ENCODE assay signal across 18 cellular contexts in the genomic region with DNA sequence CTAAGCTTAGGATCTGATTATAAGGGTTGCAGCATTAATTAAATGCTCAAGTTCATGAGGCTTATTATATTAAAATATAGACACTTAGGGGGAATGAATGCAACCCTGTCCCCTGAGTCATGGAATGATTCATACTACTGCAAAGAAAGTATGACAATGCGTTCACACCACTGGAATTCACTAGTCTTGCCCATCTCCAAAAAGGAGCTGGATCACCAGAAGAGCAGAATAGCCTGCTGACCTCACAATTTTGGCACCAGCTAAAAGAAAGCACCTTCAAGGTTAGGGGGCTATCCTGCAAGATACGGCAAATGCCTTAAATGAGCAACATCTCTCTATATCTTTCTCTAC. TPM values are rescaled to one million over a fixed set of nuclear protein-coding genes. Genes with fewer than 3 reads are reported as not detected.
A peak's percentile ranks its signal among the peaks of the same experiment; 100 is the strongest.
DNase-seq lines count a peak whose midpoint lies in the region; ATAC-seq, FAIRE-seq and TF ChIP-seq lines count a peak whose summit lies in the region.
"Had no signal": no experiment of that assay in that cellular context is flagged by ENCODE, and none has a peak within 500 bp of the region (broad histone marks: within the 10 kb centered on the region; RNA-seq: fewer than 3 reads in every experiment).

No MANE protein-coding gene starts in this region.

- no peak overlapping the region for H3K27ac ChIP-seq in kidney (ENCODE audit: low read depth in 2 of 2, low read length in 2 of 2)
- H3K27ac ChIP-seq: skin epidermis had no signal

- ATAC-seq in HG03469 (IDR thresholded peaks at IDR 0.05; ENCODE audit: unreplicated experiment) = no peak
- ATAC-seq: left colon, natural killer cell had no signal

- no peaks in the 10 kb centered on the region for H3K36me3 ChIP-seq in kidney (ENCODE audit: control insufficient read depth in 1 of 2, insufficient read depth in 2 of 2, low read length in 2 of 2)

- intact Hi-C loops in kidney (cut with DNase I) = no loop called here

- DNase-seq in ELR (ENCODE audit: low read depth) = peak; percentile 91
- DNase-seq in RCC 7860 (ENCODE audit: low spot score) = peak; percentile 71
- DNase-seq in epithelial cell of esophagus (ENCODE audit: low read depth) = peak; percentile 85
- peak; percentile 60 for DNase-seq in renal cortical epithelial cell (ENCODE audit: low read depth)
- DNase-seq in T-helper 9 cell = no peak
- no peak for DNase-seq in kidney
- DNase-seq in NCI-H2227 (lab: John Stamatoyannopoulos, UW; ENCODE audit: unreplicated experiment) = no peak
- DNase-seq: activated CD4-positive, alpha-beta memory T cell treated with anti-CD3 and anti-CD28 coated beads, Interleukin-2, amount 10 ng/mL, durations not matched to agents 7 days and 5 days; activated gamma-delta T cell treated with Interleukin-2 at 50 U/mL for 16 hours; CD8-positive, alpha-beta memory T cell; left colon; MM.1S; natural killer cell; NCI-H2171 treated with DMSO at 0.1 percent for 48 hours; T-helper 2 cell had no signal

- TF ChIP-seq CTCF in epithelial cell of esophagus (IDR thresholded peaks at IDR 0.05; ENCODE audit: insufficient read depth, low read depth, low read length, missing control alignments) (no peak), kidney (IDR thresholded peaks at IDR 0.05; ENCODE audit: borderline replicate concordance, extremely low read depth, insufficient read depth) (no peak)

- no peaks in the 10 kb centered on the region for H3K4me1 ChIP-seq in kidney (ENCODE audit: control insufficient read depth in 1 of 2, insufficient read depth in 1 of 2, low read depth in 1 of 2, low read length in 2 of 2)

- H3K4me3 ChIP-seq in epithelial cell of esophagus (ENCODE audit: low read length) (no peak overlapping the region), kidney (ENCODE audit: low read length in 2 of 2) (no peak overlapping the region)
- H3K4me3 ChIP-seq: skin epidermis had no signal

- peak; percentile 83 for FAIRE-seq in RCC 7860 (lab: Jason Lieb, UNC)
- FAIRE-seq in kidney (lab: Jason Lieb, UNC) = no peak
- FAIRE-seq: frontal cortex had no signal

- no peak overlapping the region for H3K9ac ChIP-seq in kidney (ENCODE audit: low read length in 2 of 2)

- no peaks in the 10 kb centered on the region for H3K9me3 ChIP-seq in kidney (ENCODE audit: control insufficient read depth in 1 of 2, low read length in 2 of 2)

RNA-seq across cellular contexts. Expression of gene TMED7, which starts 32.0 kb away (rescaled TPM):
- total RNA-seq in renal cortical epithelial cell (157 and 214 TPM in 2 replicates), kidney (115 TPM)
- polyA plus RNA-seq in kidney (ENCODE audit: insufficient read depth, low read depth, low replicate concordance) = 24.4 TPM

RNA-seq across cellular contexts. Expression of gene TICAM2, which starts 55.6 kb away (rescaled TPM):
- total RNA-seq in renal cortical epithelial cell (3.1 and 6.9 TPM in 2 replicates), kidney (7.6 TPM)
- polyA plus RNA-seq in kidney (ENCODE audit: insufficient read depth, low read depth, low replicate concordance) = 2.0 TPM

Comparison
In these comparisons a context has a peak if more than half of its experiments do, and no peak if none do; other contexts are left out.
1. DNase-seq: peak in ELR (single experiment), RCC 7860 (single experiment), epithelial cell of esophagus (single experiment) and renal cortical epithelial cell (single experiment); none in T-helper 9 cell (single experiment), kidney (single experiment) and NCI-H2227 (single experiment).